In genomic region chr3:182980204-182981037, GRCh38 we compare ENCODE assay signal across 8 cellular contexts. TPM values are rescaled to one million over a fixed set of nuclear protein-coding genes. Genes with fewer than 3 reads are reported as not detected.
DNase-seq lines count a peak whose midpoint lies in the region; ATAC-seq and TF ChIP-seq lines count a peak whose summit lies in the region.

TSS of gene DCUN1D1 (minus strand) at chr3:182980538. CDS start at chr3:182980489, 49 bp downstream.

- H3K27ac Mint-ChIP-seq in endodermal cell: peak within 1 kb of the TSS; percentile 94

- WGBS in endodermal cell (ENCODE audit: insufficient coverage in 1 of 2, insufficient read length in 1 of 2), 2 experiments: 0 to 1% methylated on average over 13 to 100 of the region's 106 CpGs
- WGBS in mesodermal cell (ENCODE audit: insufficient coverage in 2 of 2), 2 experiments: 0% methylated on average over 20 to 27 of the region's 106 CpGs

- DNase-seq in COR-L47 (lab: John Stamatoyannopoulos, UW) (peak; percentile 89), HPDE6-E6E7 (ENCODE audit: extremely low spot score) (peak; percentile 93), NT2/D1 (ENCODE audit: low read depth, low spot score) (peak; percentile 60), endodermal cell (peak; percentile 95)
- peak; percentile 61 for DNase-seq in activated CD8-positive, alpha-beta memory T cell treated with anti-CD3 and anti-CD28 coated beads, Interleukin-2, amount 50 U/mL, for 1 hour (ENCODE audit: extremely low read depth)
- DNase-seq in stimulated activated CD8-positive, alpha-beta memory T cell treated with anti-CD3 and anti-CD28 coated beads, Interleukin-15, amount 100 ng/mL, for 24 hours (ENCODE audit: low read depth): peak; percentile 79

- peak; percentile 85 for ATAC-seq in GM19468 (IDR thresholded peaks at IDR 0.05; ENCODE audit: extremely low read depth, unreplicated experiment)

- H3K27me3 Mint-ChIP-seq in endodermal cell (ENCODE audit: insufficient read depth): no peaks in the 10 kb centered on the region

- H3K36me3 ChIP-seq in NT2/D1 (ENCODE audit: insufficient read depth, insufficient read length, low read length) (no peaks in the 10 kb centered on the region), endodermal cell (ENCODE audit: control insufficient read depth, insufficient read depth, low read length) (no peaks in the 10 kb centered on the region), mesodermal cell (ENCODE audit: control insufficient read depth, insufficient read depth, low read length) (no peaks in the 10 kb centered on the region)

- peak within 1 kb of the TSS; percentile 49 for H3K4me3 ChIP-seq in NT2/D1 (ENCODE audit: insufficient read length, low read depth)
- H3K4me3 ChIP-seq in endodermal cell (ENCODE audit: low read length): peak within 1 kb of the TSS; percentile 92
- peak within 1 kb of the TSS; percentile 55 for H3K4me3 ChIP-seq in mesodermal cell (ENCODE audit: extremely low read depth, insufficient read depth, low read length, poor library complexity, severe bottlenecking)

- H3K27ac ChIP-seq in endodermal cell (ENCODE audit: low read depth, low read length): peak within 1 kb of the TSS; percentile 26
- no peak within 1 kb of the TSS for H3K27ac ChIP-seq in mesodermal cell (ENCODE audit: low read depth, low read length, severe bottlenecking)

- H3K4me1 Mint-ChIP-seq in endodermal cell: peaks cover 20% of the 10 kb centered on the region

- H3K4me1 ChIP-seq in NT2/D1 (ENCODE audit: insufficient read depth, insufficient read length): peaks cover 5% of the 10 kb centered on the region
- H3K4me1 ChIP-seq in endodermal cell (ENCODE audit: control insufficient read depth, insufficient read depth, low read length): no peaks in the 10 kb centered on the region
- peaks cover 12% of the 10 kb centered on the region for H3K4me1 ChIP-seq in mesodermal cell (ENCODE audit: control insufficient read depth, insufficient read depth, low read length, poor library complexity, severe bottlenecking)

- H3K4me3 Mint-ChIP-seq in endodermal cell: peak within 1 kb of the TSS; percentile 89

- H3K27me3 ChIP-seq in NT2/D1 (ENCODE audit: insufficient read depth, insufficient read length): no peaks in the 10 kb centered on the region
- no peaks in the 10 kb centered on the region for H3K27me3 ChIP-seq in endodermal cell (ENCODE audit: control insufficient read depth, insufficient read depth, low read length, poor library complexity, severe bottlenecking)

- no peaks in the 10 kb centered on the region for H3K36me3 Mint-ChIP-seq in endodermal cell (ENCODE audit: low read depth)

- TF ChIP-seq CTCF in endodermal cell (conservative IDR thresholded peaks at IDR 0.05): no peak

- H3K9ac ChIP-seq in NT2/D1 (ENCODE audit: insufficient read length, low read depth) (peak within 1 kb of the TSS; percentile 88), endodermal cell (ENCODE audit: extremely low read depth, low read length, poor library complexity, severe bottlenecking) (peak within 1 kb of the TSS; percentile 86)

- no peaks in the 10 kb centered on the region for H3K9me3 Mint-ChIP-seq in endodermal cell

- H3K9me3 ChIP-seq in NT2/D1 (ENCODE audit: insufficient read depth, low read length): no peaks in the 10 kb centered on the region
- H3K9me3 ChIP-seq in endodermal cell (ENCODE audit: control insufficient read depth, low read length): no peaks in the 10 kb centered on the region
- no peaks in the 10 kb centered on the region for H3K9me3 ChIP-seq in mesodermal cell (ENCODE audit: control insufficient read depth, low read length)

RNA-seq across cellular contexts. Expression of gene DCUN1D1, which starts in this region (rescaled TPM):
- 10 to 100 TPM; 59.6 to 65.6 TPM for total RNA-seq in endodermal cell
- 27.3 TPM for polyA plus RNA-seq in endodermal cell (2013, experiment 1 of 2)
- 27.9 TPM for polyA plus RNA-seq in endodermal cell (2013, experiment 2 of 2)
- polyA plus RNA-seq in mesodermal cell (2013, experiment 1 of 2): 27.5 TPM
- 28.3 TPM for polyA plus RNA-seq in mesodermal cell (2013, experiment 2 of 2)
